In the genomic region with DNA sequence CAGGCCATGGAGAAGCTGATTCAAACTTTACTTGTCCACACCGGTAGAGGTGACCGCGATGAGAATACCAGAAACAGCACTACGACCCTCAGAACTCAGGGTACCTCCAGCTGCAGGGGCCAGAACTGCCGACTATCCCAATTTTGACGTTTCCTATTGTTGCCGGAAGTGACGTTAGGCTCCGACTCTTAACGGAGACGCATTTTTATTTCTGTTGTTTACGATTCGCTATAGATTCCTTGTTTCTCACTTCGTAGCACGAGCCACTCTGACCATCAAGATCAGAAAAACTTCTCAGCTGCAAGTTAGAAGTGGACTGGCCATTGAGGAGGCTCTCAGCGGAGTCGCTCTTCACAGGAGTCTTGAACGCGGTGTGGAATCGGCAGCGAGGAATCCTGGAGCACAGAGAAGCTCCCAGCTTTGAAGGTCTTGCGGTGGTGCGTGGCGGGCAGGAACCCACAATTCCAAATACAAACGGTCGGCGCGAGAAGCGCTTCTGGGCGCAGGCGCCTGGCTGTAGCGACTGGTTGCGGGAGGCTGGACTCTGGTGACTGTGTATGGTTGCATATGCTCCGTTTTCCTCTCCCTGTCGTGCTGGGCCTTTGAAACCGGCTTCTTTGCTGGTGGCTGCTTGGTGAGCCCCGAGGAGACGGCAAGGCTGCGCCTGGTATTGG, we compare ENCODE assay signal across 8 cellular contexts. TPM values are rescaled to one million over a fixed set of nuclear protein-coding genes. Genes with fewer than 3 reads are reported as not detected.
DNase-seq lines count a peak whose midpoint lies in the region; ATAC-seq and TF ChIP-seq lines count a peak whose summit lies in the region.

A gene with protein sequence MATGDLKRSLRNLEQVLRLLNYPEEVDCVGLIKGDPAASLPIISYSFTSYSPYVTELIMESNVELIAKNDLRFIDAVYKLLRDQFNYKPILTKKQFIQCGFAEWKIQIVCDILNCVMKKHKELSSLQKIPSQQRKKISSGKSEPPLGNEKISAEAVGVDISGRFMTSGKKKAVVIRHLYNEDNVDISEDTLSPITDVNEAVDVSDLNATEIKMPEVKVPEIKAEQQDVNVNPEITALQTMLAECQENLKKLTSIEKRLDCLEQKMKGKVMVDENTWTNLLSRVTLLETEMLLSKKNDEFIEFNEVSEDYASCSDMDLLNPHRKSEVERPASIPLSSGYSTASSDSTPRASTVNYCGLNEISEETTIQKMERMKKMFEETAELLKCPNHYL (plus strand): TSS at position 405 of the 674 bp plus-strand sequence. CDS start 15,211 bp downstream, outside the sequence.
A gene with protein sequence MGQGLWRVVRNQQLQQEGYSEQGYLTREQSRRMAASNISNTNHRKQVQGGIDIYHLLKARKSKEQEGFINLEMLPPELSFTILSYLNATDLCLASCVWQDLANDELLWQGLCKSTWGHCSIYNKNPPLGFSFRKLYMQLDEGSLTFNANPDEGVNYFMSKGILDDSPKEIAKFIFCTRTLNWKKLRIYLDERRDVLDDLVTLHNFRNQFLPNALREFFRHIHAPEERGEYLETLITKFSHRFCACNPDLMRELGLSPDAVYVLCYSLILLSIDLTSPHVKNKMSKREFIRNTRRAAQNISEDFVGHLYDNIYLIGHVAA (minus strand): TSS at position 161 of the 674 bp plus-strand sequence. CDS start 20,575 bp downstream, outside the sequence.

- H3K27ac ChIP-seq in RWPE1 = peak within 1 kb of the TSS; percentile 98

- H3K9me3 Mint-ChIP-seq in activated T-helper 17 cell treated with anti-CD3 and anti-CD28 coated beads, Interleukin-2, amount 50 U/mL, for 72 hours = no peaks in the 10 kb centered on the region
- no peaks in the 10 kb centered on the region for H3K9me3 Mint-ChIP-seq in natural killer cell treated with Interleukin-12 subunit alpha and Interleukin-12 subunit beta and Interleukin-15 and Interleukin-18, amount 100 ng/mL, for 72 hours

- DNase-seq in DMS79 (lab: John Stamatoyannopoulos, UW) (peak; percentile 35), RWPE1 (ENCODE audit: low spot score) (peak; percentile 52), fibroblast of pulmonary artery (ENCODE audit: low read depth) (peak; percentile 88)
- peak; percentile 73 for DNase-seq in Jurkat, Clone E6-1 (ENCODE audit: low read depth, low spot score)
- DNase-seq in natural killer cell treated with Interleukin-12 subunit alpha and Interleukin-12 subunit beta and Interleukin-15 and Interleukin-18, amount 100 ng/mL, for 72 hours (ENCODE audit: low spot score) = peak; percentile 70
- peak; percentile 56 for DNase-seq in stimulated activated naive CD4-positive, alpha-beta T cell treated with Interleukin-2 at 50 U/mL for 16 hours (lab: John Stamatoyannopoulos, UW)

- TF ChIP-seq CTCF in RWPE1 (conservative IDR thresholded peaks at IDR 0.05; ENCODE audit: low read depth) = no peak
- TF ChIP-seq CTCF in fibroblast of pulmonary artery (IDR thresholded peaks at IDR 0.05; ENCODE audit: low read length, missing control alignments) = no peak

- peak within 1 kb of the TSS; percentile 92 for H3K4me3 ChIP-seq in Jurkat, Clone E6-1 (ENCODE audit: low read length)
- peak within 1 kb of the TSS; percentile 90 for H3K4me3 ChIP-seq in fibroblast of pulmonary artery (replicated peaks; ENCODE audit: low read depth, low read length)

- peaks cover 32% of the 10 kb centered on the region for H3K4me1 Mint-ChIP-seq in activated T-helper 17 cell treated with anti-CD3 and anti-CD28 coated beads, Interleukin-2, amount 50 U/mL, for 72 hours
- peaks cover 26 to 47% of the 10 kb centered on the region in 2 donors for H3K4me1 Mint-ChIP-seq in natural killer cell treated with Interleukin-12 subunit alpha and Interleukin-12 subunit beta and Interleukin-15 and Interleukin-18, amount 100 ng/mL, for 72 hours (ENCODE audit: low read depth in 2 of 2)

- CTCF ChIA-PET in RWPE1 (lab: Yijun Ruan, JAX) = no interaction called here

- ATAC-seq in GM21619 (IDR thresholded peaks at IDR 0.05; ENCODE audit: unreplicated experiment) = peak; percentile 60
- peak; percentile 73 for ATAC-seq in activated T-helper 17 cell treated with anti-CD3 and anti-CD28 coated beads, Interleukin-2, amount 50 U/mL, for 72 hours (replicated peaks)
- peak; percentile 79 to 81 for ATAC-seq in natural killer cell treated with Interleukin-12 subunit alpha and Interleukin-12 subunit beta and Interleukin-15 and Interleukin-18, amount 100 ng/mL, for 72 hours

- H3K27ac Mint-ChIP-seq in activated T-helper 17 cell treated with anti-CD3 and anti-CD28 coated beads, Interleukin-2, amount 50 U/mL, for 72 hours = peak within 1 kb of the TSS; percentile 99
- peak within 1 kb of the TSS; percentile 99 for H3K27ac Mint-ChIP-seq in natural killer cell treated with Interleukin-12 subunit alpha and Interleukin-12 subunit beta and Interleukin-15 and Interleukin-18, amount 100 ng/mL, for 72 hours

- POLR2A ChIA-PET in RWPE1 (lab: Yijun Ruan, JAX; ENCODE audit: low non-redundant PET) = interaction anchor here (1.0 kb wide), 1 partner anchor 31 kb away, joined by 3 read pairs; no protein-coding TSS in a partner anchor

- peak within 1 kb of the TSS; percentile 81 for H3K4me3 Mint-ChIP-seq in activated T-helper 17 cell treated with anti-CD3 and anti-CD28 coated beads, Interleukin-2, amount 50 U/mL, for 72 hours
- H3K4me3 Mint-ChIP-seq in natural killer cell treated with Interleukin-12 subunit alpha and Interleukin-12 subunit beta and Interleukin-15 and Interleukin-18, amount 100 ng/mL, for 72 hours = peak within 1 kb of the TSS; percentile 100

- peaks cover 21% of the 10 kb centered on the region for H3K36me3 Mint-ChIP-seq in activated T-helper 17 cell treated with anti-CD3 and anti-CD28 coated beads, Interleukin-2, amount 50 U/mL, for 72 hours (ENCODE audit: low read depth)
- H3K36me3 Mint-ChIP-seq in natural killer cell treated with Interleukin-12 subunit alpha and Interleukin-12 subunit beta and Interleukin-15 and Interleukin-18, amount 100 ng/mL, for 72 hours = peaks cover 17% of the 10 kb centered on the region

- no peaks in the 10 kb centered on the region for H3K27me3 Mint-ChIP-seq in activated T-helper 17 cell treated with anti-CD3 and anti-CD28 coated beads, Interleukin-2, amount 50 U/mL, for 72 hours
- no peaks in the 10 kb centered on the region for H3K27me3 Mint-ChIP-seq in natural killer cell treated with Interleukin-12 subunit alpha and Interleukin-12 subunit beta and Interleukin-15 and Interleukin-18, amount 100 ng/mL, for 72 hours

RNA-seq across cellular contexts. Expression of the first gene that starts in this region (rescaled TPM):
- polyA plus RNA-seq in Jurkat, Clone E6-1 (2012; ENCODE audit: insufficient read depth, insufficient read length) = 14.5 TPM
- total RNA-seq in activated T-helper 17 cell treated with anti-CD3 and anti-CD28 coated beads, Interleukin-2, amount 50 U/mL, for 72 hours = 10 to 100 TPM; 17.7 to 26.1 TPM
- 10 to 100 TPM; 14.8 to 17.5 TPM for total RNA-seq in natural killer cell treated with Interleukin-12 subunit alpha and Interleukin-12 subunit beta and Interleukin-15 and Interleukin-18, amount 100 ng/mL, for 72 hours

RNA-seq across cellular contexts. Expression of the second gene that starts in this region (rescaled TPM):
- polyA plus RNA-seq in Jurkat, Clone E6-1 (2012; ENCODE audit: insufficient read depth, insufficient read length) = 14.0 TPM
- total RNA-seq in activated T-helper 17 cell treated with anti-CD3 and anti-CD28 coated beads, Interleukin-2, amount 50 U/mL, for 72 hours = 10 to 100 TPM; 10.1 to 11.1 TPM
- total RNA-seq in natural killer cell treated with Interleukin-12 subunit alpha and Interleukin-12 subunit beta and Interleukin-15 and Interleukin-18, amount 100 ng/mL, for 72 hours = 10 to 100 TPM; 11.4 to 21.8 TPM

Comparison
In these comparisons a context has a peak if more than half of its experiments do, and no peak if none do; other contexts are left out.
1. Peak in every context shown above with its lines: DNase-seq, ATAC-seq, H3K4me3 ChIP-seq and H3K27ac ChIP-seq.
2. DNase-seq: peak in every context shown above with its lines; median percentile 88 in fibroblast of pulmonary artery; 73 in Jurkat, Clone E6-1; 70 in natural killer cell treated with Interleukin-12 subunit alpha and Interleukin-12 subunit beta and Interleukin-15 and Interleukin-18, amount 100 ng/mL, for 72 hours; 56 in stimulated activated naive CD4-positive, alpha-beta T cell treated with Interleukin-2 at 50 U/mL for 16 hours; 52 in RWPE1; 35 in DMS79.